14 cellular contexts compared by ENCODE assay signal in the genomic region with DNA sequence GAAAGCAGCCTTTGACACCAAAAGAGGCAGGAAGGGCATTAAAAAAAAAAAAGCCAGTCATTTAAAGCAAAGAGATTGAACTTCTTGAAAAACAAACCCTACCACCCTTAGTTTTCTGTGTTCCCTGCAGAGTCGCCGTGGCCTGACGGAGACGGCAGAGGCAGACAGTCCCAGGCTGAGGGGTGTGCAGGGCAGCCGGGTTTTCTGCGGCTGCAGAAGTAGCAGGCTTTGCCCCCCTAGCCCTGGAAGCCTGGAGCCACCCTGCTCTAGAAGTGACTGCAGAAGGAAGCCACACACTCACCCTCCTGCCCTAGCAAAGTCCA. TPM values are rescaled to one million over a fixed set of nuclear protein-coding genes. Genes with fewer than 3 reads are reported as not detected.
DNase-seq lines count a peak whose midpoint lies in the region; TF ChIP-seq lines count a peak whose summit lies in the region.
"Had no signal": no experiment of that assay in that cellular context is flagged by ENCODE, and none has a peak within 500 bp of the region (broad histone marks: within the 10 kb centered on the region; RNA-seq: fewer than 3 reads in every experiment).

No MANE protein-coding gene starts in this region.

- H3K27me3 ChIP-seq in Peyer's patch (no peaks in the 10 kb centered on the region), esophagus squamous epithelium (no peaks in the 10 kb centered on the region), subcutaneous abdominal adipose tissue (ENCODE audit: control insufficient read depth in 5 of 5, insufficient read depth in 4 of 5, low read length in 5 of 5) (peaks cover 0 to 4% (median 0%) of the 10 kb centered on the region in 5 donors)

- peaks cover 2% of the 10 kb centered on the region for H3K9me3 Mint-ChIP-seq in activated T-cell treated with anti-CD3 and anti-CD28 coated beads, Interleukin-2, amount 50 U/mL, for 24 hours

- TF ChIP-seq POLR2A in Peyer's patch (IDR thresholded peaks at IDR 0.05) (no peak), esophagus squamous epithelium (IDR thresholded peaks at IDR 0.05) (no peak)

- no peaks in the 10 kb centered on the region for H3K36me3 ChIP-seq in Peyer's patch
- no peaks in the 10 kb centered on the region for H3K36me3 ChIP-seq in esophagus squamous epithelium
- peaks cover 0 to 4% (median 0%) of the 10 kb centered on the region in 5 donors for H3K36me3 ChIP-seq in subcutaneous abdominal adipose tissue (ENCODE audit: control insufficient read depth in 5 of 5, insufficient read depth in 5 of 5, low read length in 5 of 5)

- peaks cover 67% of the 10 kb centered on the region for H3K36me3 Mint-ChIP-seq in activated T-cell treated with anti-CD3 and anti-CD28 coated beads, Interleukin-2, amount 50 U/mL, for 24 hours (ENCODE audit: low read depth)

- no peak overlapping the region for H3K9ac ChIP-seq in subcutaneous abdominal adipose tissue (ENCODE audit: low read length in 5 of 5)

- H3K4me1 ChIP-seq in Peyer's patch (peaks cover 0 to 37% (median 18%) of the 10 kb centered on the region in 4 donors), esophagus squamous epithelium (peaks cover 20 to 71% (median 26%) of the 10 kb centered on the region in 3 donors), subcutaneous abdominal adipose tissue (ENCODE audit: control insufficient read depth in 5 of 5, insufficient read depth in 5 of 5, low read length in 5 of 5) (peaks cover 0 to 61% (median 41%) of the 10 kb centered on the region in 5 donors)

- H3K27me3 Mint-ChIP-seq in activated T-cell treated with anti-CD3 and anti-CD28 coated beads, Interleukin-2, amount 50 U/mL, for 24 hours: no peaks in the 10 kb centered on the region

- H3K9me3 ChIP-seq in Peyer's patch (no peaks in the 10 kb centered on the region), esophagus squamous epithelium (no peaks in the 10 kb centered on the region), subcutaneous abdominal adipose tissue (ENCODE audit: control insufficient read depth in 5 of 5, low read length in 5 of 5) (no peaks in the 10 kb centered on the region)

- in situ Hi-C loops in GM13976 (cut with MboI; ENCODE audit: low sequenced_read_pairs, unreplicated experiment): loop anchor here (10.0 kb wide), 1 partner anchor 182 kb away; no protein-coding TSS in a partner anchor

- H3K27ac Mint-ChIP-seq in activated T-cell treated with anti-CD3 and anti-CD28 coated beads, Interleukin-2, amount 50 U/mL, for 24 hours: peak overlapping the region; percentile 96

- 60 to 62% methylated on average over 5 to 6 of the region's 6 CpGs for WGBS in esophagus squamous epithelium, 2 donors

- intact Hi-C loops in esophagus squamous epithelium (cut with DNase I): no loop called here

- H3K4me1 Mint-ChIP-seq in activated T-cell treated with anti-CD3 and anti-CD28 coated beads, Interleukin-2, amount 50 U/mL, for 24 hours (ENCODE audit: low read depth): peaks cover 67% of the 10 kb centered on the region

- TF ChIP-seq CTCF in Peyer's patch (IDR thresholded peaks at IDR 0.05): no peak
- TF ChIP-seq CTCF in esophagus squamous epithelium (IDR thresholded peaks at IDR 0.05): no peak
- TF ChIP-seq CTCF in GM13976 (IDR thresholded peaks at IDR 0.05; ENCODE audit: borderline replicate concordance, control extremely low read depth, extremely low read depth, insufficient read depth, missing control alignments): no peak

- H3K4me3 Mint-ChIP-seq in activated T-cell treated with anti-CD3 and anti-CD28 coated beads, Interleukin-2, amount 50 U/mL, for 24 hours: peak overlapping the region; percentile 96

- DNase-seq in activated T-cell treated with anti-CD3 and anti-CD28 coated beads, Interleukin-2, amount 50 U/mL, for 24 hours: no peak
- no peak for DNase-seq in activated T-cell treated with anti-CD3 and anti-CD28 coated beads, Interleukin-2, amount 50 U/mL, for 1 hour
- peak in 1 of 3 donors; percentile 45 for DNase-seq in Peyer's patch
- no peak for DNase-seq in esophagus squamous epithelium (lab: John Stamatoyannopoulos, UW)
- no peak for DNase-seq in germinal center (ENCODE audit: low spot score)
- no peak for DNase-seq in GM13976 (ENCODE audit: low spot score)
- DNase-seq in dedifferentiated amniotic fluid mesenchymal stem cell (ENCODE audit: extremely low spot score): no peak
- DNase-seq: kidney; NCI-H1436; NCI-H748 treated with DMSO at 0.1 percent for 48 hours; occipital lobe; stimulated activated naive CD4-positive, alpha-beta T cell treated with Interleukin-2 at 50 U/mL for 16 hours had no signal

- peak overlapping the region; percentile 43 to 97 (median 78) for H3K27ac ChIP-seq in Peyer's patch
- H3K27ac ChIP-seq in esophagus squamous epithelium: peak overlapping the region in 3 of 4 donors; percentile 57 to 81 (median 72)
- H3K27ac ChIP-seq in subcutaneous abdominal adipose tissue (ENCODE audit: low read depth, low read length): no peak overlapping the region

- H3K4me3 ChIP-seq in Peyer's patch (peak overlapping the region; percentile 6 to 70 (median 58)), esophagus squamous epithelium (peak overlapping the region in 2 of 4 donors; percentile 50 to 71), subcutaneous abdominal adipose tissue (ENCODE audit: low read depth in 1 of 5, low read length in 5 of 5) (peak overlapping the region in 3 of 5 donors; percentile 17 to 76 (median 64))

RNA-seq across cellular contexts. Expression of a gene that starts 2.8 kb away (rescaled TPM):
- 100 to 1,000 TPM in 1 of 4 donors, 10 to 100 TPM in 3; 11.6 to 333 (median 26.2) TPM for total RNA-seq in Peyer's patch
- total RNA-seq in esophagus squamous epithelium: 10 to 100 TPM in 2 of 4 donors, 1 to 10 TPM in 2; 2.2 to 36.0 (median 10.2) TPM
- total RNA-seq: Daoy had no signal

RNA-seq across cellular contexts. Expression of a gene that starts 30.4 kb away (rescaled TPM):
- not detected for total RNA-seq in Peyer's patch
- total RNA-seq in esophagus squamous epithelium: not detected
- total RNA-seq: Daoy, kidney, occipital lobe had no signal

RNA-seq across cellular contexts. Expression of a gene that starts 49.9 kb away (rescaled TPM):
- total RNA-seq in Peyer's patch (100 to 1,000 TPM in 2 of 4 donors, 10 to 100 TPM in 2; 54.5 to 116 (median 98.1) TPM), esophagus squamous epithelium (10 to 100 TPM in 1 of 4 donors, 1 to 10 TPM in 3; 4.0 to 16.5 (median 6.2) TPM)
